12 cellular contexts compared by ENCODE assay signal in genomic region chr7:155375337-155376277, GRCh38.
DNase-seq lines count a peak whose midpoint lies in the region; ATAC-seq, FAIRE-seq and TF ChIP-seq lines count a peak whose summit lies in the region.
"Had no signal": no experiment of that assay in that cellular context is flagged by ENCODE, and none has a peak within 500 bp of the region (broad histone marks: within the 10 kb centered on the region; RNA-seq: fewer than 3 reads in every experiment).

No MANE protein-coding gene starts in this region.

- H3K4me1 Mint-ChIP-seq in central memory CD8-positive, alpha-beta T cell = peaks cover 42% of the 10 kb centered on the region
- peaks cover 56% of the 10 kb centered on the region for H3K4me1 Mint-ChIP-seq in stimulated activated memory B cell treated with anti-CD40 and anti-IgM and Interleukin-4, amounts not matched to agents 10 μg/mL and 1 μg/mL and 100 μg/mL, for 72 hours

- peaks cover 0 to 19% of the 10 kb centered on the region in 2 donors for H3K4me1 ChIP-seq in kidney (ENCODE audit: control insufficient read depth in 1 of 2, insufficient read depth in 1 of 2, low read depth in 1 of 2, low read length in 2 of 2)
- H3K4me1 ChIP-seq: SJSA1 had no signal

- DNase-seq in Right ventricle myocardium superior = peak; percentile 24
- no peak for DNase-seq in cardiac septum (ENCODE audit: low spot score)
- DNase-seq in NCI-H2029 (lab: John Stamatoyannopoulos, UW) = peak; percentile 34
- DNase-seq in central memory CD8-positive, alpha-beta T cell (ENCODE audit: low spot score in 2 of 2) = no peak
- DNase-seq in iPS-NIHi7 (ENCODE audit: extremely low spot score) = no peak
- no peak for DNase-seq in kidney
- DNase-seq: CD4-positive, alpha-beta T cell; GOT3 had no signal

- intact Hi-C loops in Right ventricle myocardium superior (cut with DNase I) (no loop called here), cardiac septum (cut with DNase I) (loop anchor here (5.0 to 10.0 kb wide), 2 partner anchors 92 to 389 kb away; no protein-coding TSS in a partner anchor), kidney (cut with DNase I) (no loop called here)

- H3K27ac Mint-ChIP-seq in central memory CD8-positive, alpha-beta T cell (ENCODE audit: low read depth) = no peak overlapping the region
- H3K27ac Mint-ChIP-seq in stimulated activated memory B cell treated with anti-CD40 and anti-IgM and Interleukin-4, amounts not matched to agents 10 μg/mL and 1 μg/mL and 100 μg/mL, for 72 hours = no peak overlapping the region
- H3K27ac Mint-ChIP-seq: CD4-positive, alpha-beta T cell had no signal

- no peak overlapping the region for H3K27ac ChIP-seq in kidney (ENCODE audit: low read depth in 2 of 2, low read length in 2 of 2)
- H3K27ac ChIP-seq: SJSA1 had no signal

- no peaks in the 10 kb centered on the region for H3K9me3 Mint-ChIP-seq in central memory CD8-positive, alpha-beta T cell
- H3K9me3 Mint-ChIP-seq in stimulated activated memory B cell treated with anti-CD40 and anti-IgM and Interleukin-4, amounts not matched to agents 10 μg/mL and 1 μg/mL and 100 μg/mL, for 72 hours = no peaks in the 10 kb centered on the region
- H3K9me3 Mint-ChIP-seq: CD4-positive, alpha-beta T cell had no signal

- no peak for TF ChIP-seq CTCF in kidney (IDR thresholded peaks at IDR 0.05; ENCODE audit: borderline replicate concordance, extremely low read depth, insufficient read depth)

- no peak for FAIRE-seq in kidney (lab: Jason Lieb, UNC)
- FAIRE-seq: endometrium had no signal

- peaks cover 92% of the 10 kb centered on the region for H3K27me3 Mint-ChIP-seq in central memory CD8-positive, alpha-beta T cell
- H3K27me3 Mint-ChIP-seq in stimulated activated memory B cell treated with anti-CD40 and anti-IgM and Interleukin-4, amounts not matched to agents 10 μg/mL and 1 μg/mL and 100 μg/mL, for 72 hours = peaks cover 92% of the 10 kb centered on the region

- no peak overlapping the region for H3K4me3 ChIP-seq in kidney (ENCODE audit: low read length in 2 of 2)
- H3K4me3 ChIP-seq: SJSA1 had no signal

- peak overlapping the region; percentile 39 for H3K4me3 Mint-ChIP-seq in central memory CD8-positive, alpha-beta T cell
- peak overlapping the region; percentile 62 for H3K4me3 Mint-ChIP-seq in stimulated activated memory B cell treated with anti-CD40 and anti-IgM and Interleukin-4, amounts not matched to agents 10 μg/mL and 1 μg/mL and 100 μg/mL, for 72 hours
- H3K4me3 Mint-ChIP-seq: CD4-positive, alpha-beta T cell had no signal

- no peak overlapping the region for H3K9ac ChIP-seq in kidney (ENCODE audit: low read length in 2 of 2)

- no peaks in the 10 kb centered on the region for H3K9me3 ChIP-seq in kidney (ENCODE audit: control insufficient read depth in 1 of 2, low read length in 2 of 2)

- ATAC-seq in Right ventricle myocardium superior (ENCODE audit: poor library complexity) = no peak
- ATAC-seq in central memory CD8-positive, alpha-beta T cell (replicated peaks; ENCODE audit: extremely low read depth, poor library complexity, severe bottlenecking) = no peak
- ATAC-seq in stimulated activated memory B cell treated with anti-CD40 and anti-IgM and Interleukin-4, amounts not matched to agents 10 μg/mL and 1 μg/mL and 100 μg/mL, for 72 hours = no peak
- no peak for ATAC-seq in HG03097 (IDR thresholded peaks at IDR 0.05; ENCODE audit: low FRiP score, unreplicated experiment)

- H3K36me3 Mint-ChIP-seq in central memory CD8-positive, alpha-beta T cell (ENCODE audit: insufficient read depth) = peaks cover 2% of the 10 kb centered on the region
- H3K36me3 Mint-ChIP-seq in stimulated activated memory B cell treated with anti-CD40 and anti-IgM and Interleukin-4, amounts not matched to agents 10 μg/mL and 1 μg/mL and 100 μg/mL, for 72 hours = no peaks in the 10 kb centered on the region

- H3K36me3 ChIP-seq in kidney (ENCODE audit: control insufficient read depth in 1 of 2, insufficient read depth in 2 of 2, low read length in 2 of 2) = no peaks in the 10 kb centered on the region
- H3K36me3 ChIP-seq: SJSA1 had no signal

Comparison
In these comparisons a context has a peak if more than half of its experiments do, and no peak if none do; other contexts are left out.
1. DNase-seq: peak in Right ventricle myocardium superior (single experiment) and NCI-H2029 (single experiment); none in cardiac septum (single experiment), central memory CD8-positive, alpha-beta T cell (0 of 2), iPS-NIHi7 (single experiment) and kidney (single experiment).